In genomic region chr4:83484500-83485431, GRCh38 we compare ENCODE assay signal across 8 cellular contexts. TPM values are rescaled to one million over a fixed set of nuclear protein-coding genes. Genes with fewer than 3 reads are reported as not detected.
DNase-seq lines count a peak whose midpoint lies in the region; ATAC-seq and TF ChIP-seq lines count a peak whose summit lies in the region.

Gene ABRAXAS1 (minus strand): TSS chr4:83485100. CDS start chr4:83485072, 28 bp downstream.

- intact Hi-C loops in colonic mucosa (cut with DNase I) (no loop called here), left colon (cut with DNase I, micrococcal nuclease) (no loop called here)

- peak within 1 kb of the TSS; percentile 84 for H3K27ac ChIP-seq in colonic mucosa

- ATAC-seq in HG03457 (IDR thresholded peaks at IDR 0.05; ENCODE audit: unreplicated experiment) (peak; percentile 97), left colon (peak; percentile 98)

- no peaks in the 10 kb centered on the region; the same call in 1 of the 2 replicates for H3K36me3 ChIP-seq in BE2C
- H3K36me3 ChIP-seq in colonic mucosa = no peaks in the 10 kb centered on the region

- H3K4me3 ChIP-seq in BE2C (ENCODE audit: low read depth, low read length) (peak within 1 kb of the TSS; percentile 81), colonic mucosa (peak within 1 kb of the TSS; percentile 79)

- no peaks in the 10 kb centered on the region for H3K27me3 ChIP-seq in BE2C
- H3K27me3 ChIP-seq in colonic mucosa = no peaks in the 10 kb centered on the region

- no peaks in the 10 kb centered on the region for H3K9me3 ChIP-seq in BE2C
- H3K9me3 ChIP-seq in colonic mucosa = no peaks in the 10 kb centered on the region

- peak within 1 kb of the TSS; percentile 79 to 82 for H3K9ac ChIP-seq in colonic mucosa (ENCODE audit: low read depth in 2 of 2, low read length in 2 of 2)

- H3K4me1 ChIP-seq in BE2C = peaks cover 6% of the 10 kb centered on the region; the same call in 1 of the 2 replicates
- no peaks in the 10 kb centered on the region for H3K4me1 ChIP-seq in colonic mucosa

- TF ChIP-seq CTCF in BE2C (IDR thresholded peaks at IDR 0.05; ENCODE audit: low read depth, low read length) (no peak; the same call in 1 of the 2 replicates), colonic mucosa (IDR thresholded peaks at IDR 0.05) (no peak)

- peak; percentile 98 for DNase-seq in BE2C
- DNase-seq in GM19240 (ENCODE audit: insufficient read length, low spot score) = peak; percentile 90
- peak; percentile 73 to 77 for DNase-seq in NCI-H524 (lab: John Stamatoyannopoulos, UW)
- peak; percentile 92 to 95 for DNase-seq in activated CD4-positive, alpha-beta T cell treated with anti-CD3 and anti-CD28 coated beads for 4 hours
- DNase-seq in colonic mucosa = peak; percentile 92
- peak; percentile 90 to 96 for DNase-seq in left colon
- DNase-seq in stimulated activated CD4-positive, alpha-beta T cell treated with anti-CD3 and anti-CD28 coated beads, Interleukin-1b, Interleukin-23, amount 100 ng/mL, for 4 hours (ENCODE audit: low read depth in 2 of 2) = peak; percentile 91 to 96

RNA-seq across cellular contexts. Expression of gene ABRAXAS1, which starts in this region (rescaled TPM):
- polyA plus RNA-seq in BE2C (2012; ENCODE audit: insufficient read depth, insufficient read length, low read depth) = 2.7 TPM
- total RNA-seq in colonic mucosa = 1 to 10 TPM; 7.0 to 8.3 TPM
- 10 to 100 TPM in 1 of 2 donors, 1 to 10 TPM in 1; 7.7 to 12.1 TPM for total RNA-seq in left colon

Comparison
In these comparisons a context has a peak if more than half of its experiments do, and no peak if none do; other contexts are left out.
1. Peak in every context shown above with its lines: DNase-seq, ATAC-seq, H3K4me3 ChIP-seq and H3K27ac ChIP-seq.